8 cellular contexts compared by ENCODE assay signal in the genomic region with DNA sequence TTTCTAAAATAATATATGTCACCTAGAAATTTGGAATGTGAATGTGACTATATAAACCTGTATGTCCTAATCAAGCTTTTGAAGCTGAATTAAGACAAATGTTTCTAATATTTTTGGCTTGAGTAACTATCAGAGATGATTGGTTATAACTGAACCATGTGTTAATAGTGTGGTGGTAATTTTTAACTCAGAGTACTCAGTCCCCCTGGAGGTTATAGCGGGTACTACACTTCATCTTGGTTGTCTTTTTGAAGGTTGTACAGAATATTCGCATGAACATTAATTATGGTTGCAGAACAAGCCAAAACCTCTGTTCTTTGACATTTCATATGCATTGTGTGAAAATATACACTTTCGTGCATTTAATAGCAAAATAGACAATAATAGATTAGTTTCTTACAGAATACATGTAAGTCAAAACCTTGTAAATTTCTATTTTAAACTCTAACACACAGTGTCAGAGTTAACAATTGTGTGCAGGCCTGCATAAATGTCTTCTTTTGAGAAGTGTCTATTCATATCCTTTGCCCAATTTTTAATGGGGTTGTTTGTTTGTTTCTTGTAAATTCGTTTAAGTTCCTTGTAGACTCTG.
DNase-seq lines count a peak whose midpoint lies in the region; ATAC-seq and FAIRE-seq lines count a peak whose summit lies in the region.

No MANE protein-coding gene starts in this region.

- POLR2A ChIA-PET in activated CD8-positive, alpha-beta T cell treated with anti-CD3 and anti-CD28 coated beads, Interleukin-2, amount 10 ng/mL, durations not matched to agents 7 days and 5 days (lab: Charles Lee), result no interaction called here

- H3K27ac ChIP-seq in small intestine (ENCODE audit: low read depth in 1 of 2, low read length in 1 of 2), result no peak overlapping the region

- intact Hi-C loops in Right ventricle myocardium superior (cut with DNase I), result loop anchor here (5.0 kb wide), 1 partner anchor 148 kb away; no protein-coding TSS in a partner anchor

- WGBS in small intestine, 3 donors, result 52 to 68% (median 59%) methylated on average over 4 of the region's 4 CpGs

- H3K9me3 ChIP-seq in HAP-1 (no peaks in the 10 kb centered on the region), small intestine (ENCODE audit: control insufficient read depth, low read depth) (no peaks in the 10 kb centered on the region)

- ATAC-seq in activated CD8-positive, alpha-beta T cell treated with anti-CD3 and anti-CD28 coated beads, Interleukin-2, amount 10 ng/mL, durations not matched to agents 7 days and 5 days, result peak; percentile 55
- peak; percentile 68 for ATAC-seq in Right ventricle myocardium superior (ENCODE audit: poor library complexity)

- H3K27ac Mint-ChIP-seq in activated CD8-positive, alpha-beta T cell treated with anti-CD3 and anti-CD28 coated beads, Interleukin-2, amount 10 ng/mL, durations not matched to agents 7 days and 5 days, result no peak overlapping the region

- CTCF ChIA-PET in activated CD8-positive, alpha-beta T cell treated with anti-CD3 and anti-CD28 coated beads, Interleukin-2, amount 10 ng/mL, durations not matched to agents 7 days and 5 days (lab: Charles Lee), result interaction anchor here (1.6 kb wide), 1 partner anchor 168 kb away, joined by 10 read pairs; a partner anchor contains a TSS

- H3K27me3 ChIP-seq in HAP-1 (ENCODE audit: low read depth) (no peaks in the 10 kb centered on the region), small intestine (ENCODE audit: control insufficient read depth in 2 of 2, insufficient read depth in 2 of 2, low read length in 2 of 2) (no peaks in the 10 kb centered on the region)

- H3K36me3 Mint-ChIP-seq in activated CD8-positive, alpha-beta T cell treated with anti-CD3 and anti-CD28 coated beads, Interleukin-2, amount 10 ng/mL, durations not matched to agents 7 days and 5 days (ENCODE audit: low read depth), result no peaks in the 10 kb centered on the region

- peaks cover 15% of the 10 kb centered on the region for H3K27me3 Mint-ChIP-seq in activated CD8-positive, alpha-beta T cell treated with anti-CD3 and anti-CD28 coated beads, Interleukin-2, amount 10 ng/mL, durations not matched to agents 7 days and 5 days (ENCODE audit: low read depth)

- FAIRE-seq in A204.1 (lab: Jason Lieb, UNC), result peak; percentile 81
- no peak for FAIRE-seq in small intestine (lab: Jason Lieb, UNC)

- in situ Hi-C loops in HAP-1 (cut with MboI; ENCODE audit: low sequenced_read_pairs), result no loop called here

- H3K4me1 Mint-ChIP-seq in activated CD8-positive, alpha-beta T cell treated with anti-CD3 and anti-CD28 coated beads, Interleukin-2, amount 10 ng/mL, durations not matched to agents 7 days and 5 days (ENCODE audit: low read depth), result peaks cover 5% of the 10 kb centered on the region

- peaks cover 39% of the 10 kb centered on the region for H3K4me1 ChIP-seq in HAP-1
- H3K4me1 ChIP-seq in small intestine (ENCODE audit: control insufficient read depth in 2 of 2, insufficient read depth in 1 of 2, low read depth in 1 of 2, low read length in 1 of 2), result no peaks in the 10 kb centered on the region

- H3K4me3 Mint-ChIP-seq in activated CD8-positive, alpha-beta T cell treated with anti-CD3 and anti-CD28 coated beads, Interleukin-2, amount 10 ng/mL, durations not matched to agents 7 days and 5 days, result no peak overlapping the region

- H3K36me3 ChIP-seq in HAP-1 (replicated peaks) (no peaks in the 10 kb centered on the region), small intestine (ENCODE audit: control insufficient read depth in 2 of 2, insufficient read depth in 2 of 2, low read length in 2 of 2) (no peaks in the 10 kb centered on the region)

- H3K4me3 ChIP-seq in HAP-1 (no peak overlapping the region), small intestine (ENCODE audit: low read depth in 1 of 2, low read length in 2 of 2) (no peak overlapping the region)

- DNase-seq in EL, result peak; percentile 62
- DNase-seq in HAP-1 (ENCODE audit: low spot score in 2 of 2), result peak; percentile 60 to 73
- DNase-seq in NCI-H1092 treated with DMSO at 0.1 percent for 48 hours (lab: John Stamatoyannopoulos, UW), result peak; percentile 10
- peak; percentile 57 for DNase-seq in activated CD8-positive, alpha-beta T cell treated with anti-CD3 and anti-CD28 coated beads, Interleukin-2, amount 10 ng/mL, durations not matched to agents 7 days and 5 days
- no peak for DNase-seq in Right ventricle myocardium superior
- peak; percentile 27 for DNase-seq in small intestine
- DNase-seq in activated effector memory CD4-positive, alpha-beta T cell treated with anti-CD3 and anti-CD28 coated beads, Interleukin-2, amount 50 U/mL, for 16 hours, result no peak

- no peaks in the 10 kb centered on the region for H3K9me3 Mint-ChIP-seq in activated CD8-positive, alpha-beta T cell treated with anti-CD3 and anti-CD28 coated beads, Interleukin-2, amount 10 ng/mL, durations not matched to agents 7 days and 5 days (ENCODE audit: insufficient read depth)

Comparison
In these comparisons a context has a peak if more than half of its experiments do, and no peak if none do; other contexts are left out.
1. DNase-seq: peak in EL (single experiment), HAP-1 (2 of 2), NCI-H1092 treated with DMSO at 0.1 percent for 48 hours (single experiment), activated CD8-positive, alpha-beta T cell treated with anti-CD3 and anti-CD28 coated beads, Interleukin-2, amount 10 ng/mL, durations not matched to agents 7 days and 5 days (single experiment) and small intestine (single experiment); none in Right ventricle myocardium superior (single experiment) and activated effector memory CD4-positive, alpha-beta T cell treated with anti-CD3 and anti-CD28 coated beads, Interleukin-2, amount 50 U/mL, for 16 hours (single experiment).